24 cellular contexts compared by ENCODE assay signal in the genomic region with DNA sequence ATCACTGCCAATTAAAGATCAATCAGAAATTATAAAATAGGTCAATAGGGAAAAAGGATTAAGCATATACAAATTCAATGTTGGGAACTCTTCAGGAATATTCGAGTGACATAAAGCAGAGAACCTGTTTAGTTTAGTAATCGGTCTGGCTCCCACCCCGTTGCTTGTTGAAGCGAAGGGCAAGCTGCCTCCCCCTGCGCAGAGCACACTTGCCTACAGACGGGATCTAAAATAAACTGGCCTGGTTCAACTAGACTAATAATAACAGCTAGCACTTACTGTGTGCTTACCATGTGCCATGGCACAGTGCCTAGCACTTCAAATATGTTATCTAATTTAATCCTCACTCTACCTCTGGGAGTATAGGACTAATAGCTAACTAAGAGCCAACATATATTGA. TPM values are rescaled to one million over a fixed set of nuclear protein-coding genes. Genes with fewer than 3 reads are reported as not detected.
DNase-seq lines count a peak whose midpoint lies in the region; ATAC-seq, FAIRE-seq and TF ChIP-seq lines count a peak whose summit lies in the region.
"Had no signal": no experiment of that assay in that cellular context is flagged by ENCODE, and none has a peak within 500 bp of the region (broad histone marks: within the 10 kb centered on the region; RNA-seq: fewer than 3 reads in every experiment).

No MANE protein-coding gene starts in this region.

- no peaks in the 10 kb centered on the region for H3K9me3 ChIP-seq in gastroesophageal sphincter
- no peaks in the 10 kb centered on the region for H3K9me3 ChIP-seq in keratinocyte (ENCODE audit: control insufficient read depth, low read depth, low read length)
- H3K9me3 ChIP-seq in thoracic aorta = no peaks in the 10 kb centered on the region
- H3K9me3 ChIP-seq: esophagus squamous epithelium, SJSA1, suprapubic skin had no signal

- H3K9me2 ChIP-seq in GM23338 (ENCODE audit: insufficient read depth) = no peaks in the 10 kb centered on the region

- dilution Hi-C loops in keratinocyte (cut with MboI; ENCODE audit: extremely low pct_ligation_motif_present, low sequenced_read_pairs) = no loop called here

- H3K4me3 Mint-ChIP-seq in GM23338 = no peak overlapping the region
- H3K4me3 Mint-ChIP-seq: activated CD4-positive, alpha-beta T cell treated with anti-CD3 and anti-CD28 coated beads, Interleukin-2, amount 10 ng/mL, durations not matched to agents 24 days and 14 days; activated naive CD8-positive, alpha-beta T cell treated with anti-CD3 and anti-CD28 coated beads for 36 hours; CD4-positive, alpha-beta T cell; effector memory CD8-positive, alpha-beta T cell; mesothelial cell of epicardium; natural killer cell; T-helper 1 cell treated with Interleukin-12 subunit alpha and Interleukin-12 subunit beta and Interleukin-4 antibody, amounts not matched to agents 30 μg/mL and 1 μg/mL, for 36 hours had no signal

- H3K9me3 Mint-ChIP-seq in GM23338 = no peaks in the 10 kb centered on the region
- H3K9me3 Mint-ChIP-seq: activated CD4-positive, alpha-beta T cell treated with anti-CD3 and anti-CD28 coated beads, Interleukin-2, amount 10 ng/mL, durations not matched to agents 24 days and 14 days; activated naive CD8-positive, alpha-beta T cell treated with anti-CD3 and anti-CD28 coated beads for 36 hours; activated T-helper 2 cell treated with anti-CD3 and anti-CD28 coated beads, Interferon-gamma antibody, Interleukin-2, Interleukin-4, amounts not matched to agents 10 μg/mL and 5 μg/mL and 100 μg/mL, durations not matched to agents 14 hours and 24 hours and 36 hours; CD4-positive, alpha-beta T cell; mesothelial cell of epicardium; natural killer cell; T-helper 1 cell treated with Interleukin-12 subunit alpha and Interleukin-12 subunit beta and Interleukin-4 antibody, amounts not matched to agents 30 μg/mL and 1 μg/mL, for 36 hours had no signal

- H3K9ac ChIP-seq in keratinocyte (ENCODE audit: control insufficient read depth, extremely low read depth, insufficient read depth, low read length) = no peak overlapping the region

- peaks cover 7% of the 10 kb centered on the region; the same call in 2 of the 3 replicates for H3K4me1 Mint-ChIP-seq in GM23338
- H3K4me1 Mint-ChIP-seq: activated CD4-positive, alpha-beta T cell treated with anti-CD3 and anti-CD28 coated beads, Interleukin-2, amount 10 ng/mL, durations not matched to agents 24 days and 14 days; activated naive CD8-positive, alpha-beta T cell treated with anti-CD3 and anti-CD28 coated beads for 36 hours; natural killer cell had no signal

- H3K9me1 ChIP-seq in keratinocyte (ENCODE audit: control insufficient read depth, extremely low read depth, insufficient read depth, low read length) = no peaks in the 10 kb centered on the region

- H4K20me1 ChIP-seq in keratinocyte (ENCODE audit: control insufficient read depth, extremely low read depth, insufficient read depth, low read length) = no peaks in the 10 kb centered on the region
- H4K20me1 ChIP-seq in GM23338 (replicated peaks; ENCODE audit: insufficient read depth) = no peaks in the 10 kb centered on the region

- 28 to 46% methylated on average over 5 of the region's 6 CpGs for WGBS in gastroesophageal sphincter (ENCODE audit: low coverage in 1 of 2), 2 donors

- H3K36me3 ChIP-seq in gastroesophageal sphincter (no peaks in the 10 kb centered on the region), keratinocyte (ENCODE audit: control insufficient read depth in 2 of 2, extremely low read depth in 1 of 2, insufficient read depth in 2 of 2, low read length in 2 of 2) (no peaks in the 10 kb centered on the region), thoracic aorta (no peaks in the 10 kb centered on the region), GM23338 (ENCODE audit: insufficient read depth) (no peaks in the 10 kb centered on the region)
- H3K36me3 ChIP-seq: esophagus squamous epithelium, SJSA1, suprapubic skin had no signal

- H3F3A ChIP-seq in GM23338 (replicated peaks; ENCODE audit: low read depth) = no peaks in the 10 kb centered on the region

- H3K36me3 Mint-ChIP-seq in GM23338 (ENCODE audit: low read depth) = no peaks in the 10 kb centered on the region
- H3K36me3 Mint-ChIP-seq: activated naive CD8-positive, alpha-beta T cell treated with anti-CD3 and anti-CD28 coated beads for 36 hours; natural killer cell had no signal

- peaks cover 4 to 76% (median 25%) of the 10 kb centered on the region in 3 donors for H3K4me1 ChIP-seq in gastroesophageal sphincter
- peaks cover 7% of the 10 kb centered on the region for H3K4me1 ChIP-seq in keratinocyte (ENCODE audit: control insufficient read depth, extremely low read depth, insufficient read depth, low read length)
- peaks cover 26 to 70% of the 10 kb centered on the region in 2 donors for H3K4me1 ChIP-seq in thoracic aorta (ENCODE audit: control insufficient read depth in 1 of 2, low read depth in 2 of 2)
- peaks cover 4% of the 10 kb centered on the region for H3K4me1 ChIP-seq in GM23338 (ENCODE audit: insufficient read depth)
- H3K4me1 ChIP-seq: SJSA1 had no signal

- H3K27me3 ChIP-seq in gastroesophageal sphincter (no peaks in the 10 kb centered on the region), keratinocyte (ENCODE audit: control insufficient read depth, extremely low read depth, insufficient read depth, low read length) (no peaks in the 10 kb centered on the region), thoracic aorta (replicated peaks; ENCODE audit: insufficient read depth) (no peaks in the 10 kb centered on the region), GM23338 (ENCODE audit: insufficient read depth) (peaks cover 6% of the 10 kb centered on the region)
- H3K27me3 ChIP-seq: SJSA1, suprapubic skin had no signal

- ATAC-seq in gastroesophageal sphincter (peak; percentile 57), thoracic aorta (ENCODE audit: insufficient number of reproducible peaks, low FRiP score, low read depth) (no peak), GM23338 (no peak)
- ATAC-seq: effector memory CD8-positive, alpha-beta T cell; natural killer cell; PC-3 had no signal

- no peak overlapping the region for H2AFZ ChIP-seq in keratinocyte (ENCODE audit: control insufficient read depth, low read length)
- no peak overlapping the region for H2AFZ ChIP-seq in GM23338

- no peaks in the 10 kb centered on the region for H3K79me2 ChIP-seq in keratinocyte (ENCODE audit: control insufficient read depth, insufficient read depth, low read length)
- no peaks in the 10 kb centered on the region for H3K79me2 ChIP-seq in GM23338 (replicated peaks; ENCODE audit: insufficient read depth)

- TF ChIP-seq CTCF in gastroesophageal sphincter (IDR thresholded peaks at IDR 0.05) (no peak), keratinocyte (optimal IDR thresholded peaks at IDR 0.05 in 1 of 3, IDR thresholded peaks at IDR 0.05 in 1 of 3, conservative IDR thresholded peaks at IDR 0.05 in 1 of 3; ENCODE audit: extremely low read depth in 1 of 3, insufficient read depth in 2 of 3, low read length in 3 of 3) (no peak), thoracic aorta (IDR thresholded peaks at IDR 0.05) (no peak), GM23338 (conservative IDR thresholded peaks at IDR 0.05; ENCODE audit: low read depth in 2 of 2) (no peak)

- DNase-seq in NCI-H446 treated with DMSO at 0.1 percent for 48 hours (lab: John Stamatoyannopoulos, UW) = peak; percentile 94
- no peak for DNase-seq in keratinocyte (ENCODE audit: low read depth, low spot score)
- DNase-seq in thoracic aorta (ENCODE audit: low spot score) = no peak
- DNase-seq in NCI-H146 treated with DMSO at 0.1 percent for 48 hours (lab: John Stamatoyannopoulos, UW; ENCODE audit: unreplicated experiment) = no peak
- no peak for DNase-seq in GM23338 (ENCODE audit: low spot score)
- no peak for DNase-seq in occipital lobe (lab: John Stamatoyannopoulos, UW)
- DNase-seq: activated CD4-positive, alpha-beta T cell treated with anti-CD3 and anti-CD28 coated beads, Interleukin-2, amount 10 ng/mL, durations not matched to agents 24 days and 14 days; activated naive CD8-positive, alpha-beta T cell treated with anti-CD3 and anti-CD28 coated beads for 36 hours; CD4-positive, alpha-beta T cell; effector memory CD8-positive, alpha-beta T cell; esophagus squamous epithelium; GDM1; H7; natural killer cell; NCI-H1930; PC-3; posterior cingulate gyrus had no signal

- peak overlapping the region; percentile 7 for H3K4me2 ChIP-seq in keratinocyte (ENCODE audit: control insufficient read depth, extremely low read depth, insufficient read depth, low read depth, low read length)
- H3K4me2 ChIP-seq in GM23338 = no peak overlapping the region

- FAIRE-seq in keratinocyte (lab: Jason Lieb, UNC) = no peak
- FAIRE-seq: GM18507 had no signal

- no peak for TF ChIP-seq POLR2A in gastroesophageal sphincter (IDR thresholded peaks at IDR 0.05)

- peaks cover 3% of the 10 kb centered on the region for H3K27me3 Mint-ChIP-seq in GM23338 (ENCODE audit: insufficient read depth, low read depth, poor library complexity)

- H3K4me3 ChIP-seq in gastroesophageal sphincter (no peak overlapping the region), keratinocyte (ENCODE audit: control insufficient read depth in 2 of 3, extremely low read depth in 1 of 3, insufficient read depth in 2 of 3, low read depth in 1 of 3, low read length in 3 of 3) (no peak overlapping the region), thoracic aorta (peak overlapping the region; percentile 1), GM23338 (no peak overlapping the region)
- H3K4me3 ChIP-seq: esophagus squamous epithelium, SJSA1, suprapubic skin had no signal

- H3K27ac Mint-ChIP-seq in GM23338 = no peak overlapping the region
- H3K27ac Mint-ChIP-seq: activated CD4-positive, alpha-beta T cell treated with anti-CD3 and anti-CD28 coated beads, Interleukin-2, amount 10 ng/mL, durations not matched to agents 24 days and 14 days; activated naive CD8-positive, alpha-beta T cell treated with anti-CD3 and anti-CD28 coated beads for 36 hours; activated T-helper 2 cell treated with anti-CD3 and anti-CD28 coated beads, Interferon-gamma antibody, Interleukin-2, Interleukin-4, amounts not matched to agents 10 μg/mL and 5 μg/mL and 100 μg/mL, durations not matched to agents 14 hours and 24 hours and 36 hours; CD4-positive, alpha-beta T cell; effector memory CD8-positive, alpha-beta T cell; natural killer cell; T-helper 1 cell treated with Interleukin-12 subunit alpha and Interleukin-12 subunit beta and Interleukin-4 antibody, amounts not matched to agents 30 μg/mL and 1 μg/mL, for 36 hours had no signal

- H3K27ac ChIP-seq in gastroesophageal sphincter (peak overlapping the region in 2 of 4 donors; percentile 37 to 46), keratinocyte (ENCODE audit: control insufficient read depth, insufficient read depth, low read length) (no peak overlapping the region), thoracic aorta (peak overlapping the region; percentile 2 to 11), GM23338 (ENCODE audit: low read depth) (no peak overlapping the region)
- H3K27ac ChIP-seq: SJSA1, suprapubic skin had no signal

- TF ChIP-seq EP300 in gastroesophageal sphincter (IDR thresholded peaks at IDR 0.05) = no peak

RNA-seq across cellular contexts. Expression of a gene that starts 8.6 kb away (rescaled TPM):
- total RNA-seq in gastroesophageal sphincter = 10 to 100 TPM in 3 of 4 donors, 1 to 10 TPM in 1; 3.2 to 14.2 (median 11.8) TPM
- 0.41 to 0.82 TPM (median 0.67 TPM) in 3 replicates for polyA plus RNA-seq in keratinocyte
- 1.1 TPM for polyA plus RNA-seq in keratinocyte (2011; ENCODE audit: low read depth)
- 0.09 and 0.15 TPM in 2 replicates for polyA plus RNA-seq in keratinocyte (2011; cell fraction: cytosol; rRNA removed)
- 1.2 TPM in 2 replicates for polyA plus RNA-seq in keratinocyte (2011; cell fraction: nucleus; rRNA removed)
- polyA plus RNA-seq in keratinocyte (2012; ENCODE audit: low replicate concordance) = 0.23 and 0.62 TPM in 2 replicates
- polyA minus RNA-seq in keratinocyte = 0.43 to 3.8 TPM (median 2.7 TPM) in 3 replicates
- polyA minus RNA-seq in keratinocyte (2011; cell fraction: cytosol; rRNA and poly(A)+ RNA removed) = not detected
- 0.42 and 1.3 TPM in 2 replicates for polyA minus RNA-seq in keratinocyte (2011; cell fraction: nucleus; rRNA and poly(A)+ RNA removed)
- 10 to 100 TPM; 12.9 to 15.3 TPM for total RNA-seq in thoracic aorta
- total RNA-seq in GM23338 (2014; rRNA removed; shearing (Covaris generic)) = 0.97 and 4.0 TPM in 2 replicates
- 0.37 and 0.64 TPM in 2 replicates for polyA plus RNA-seq in GM23338 (2016; fragmentation: Nextera tagmentation; extraction: Ambion mirVana)
- total RNA-seq in occipital lobe = 49.8 TPM
- total RNA-seq: activated CD4-positive, alpha-beta T cell treated with anti-CD3 and anti-CD28 coated beads, Interleukin-2, amount 10 ng/mL, durations not matched to agents 24 days and 14 days; activated naive CD8-positive, alpha-beta T cell treated with anti-CD3 and anti-CD28 coated beads for 36 hours; activated T-helper 2 cell treated with anti-CD3 and anti-CD28 coated beads, Interferon-gamma antibody, Interleukin-2, Interleukin-4, amounts not matched to agents 10 μg/mL and 5 μg/mL and 100 μg/mL, durations not matched to agents 14 hours and 24 hours and 36 hours; CD4-positive, alpha-beta T cell; natural killer cell had no signal

Comparison
In these comparisons a context has a peak if more than half of its experiments do, and no peak if none do; other contexts are left out.
1. H3K27ac ChIP-seq: peak in thoracic aorta (2 of 2); none in keratinocyte (single experiment) and GM23338 (single experiment).